In the genomic region with DNA sequence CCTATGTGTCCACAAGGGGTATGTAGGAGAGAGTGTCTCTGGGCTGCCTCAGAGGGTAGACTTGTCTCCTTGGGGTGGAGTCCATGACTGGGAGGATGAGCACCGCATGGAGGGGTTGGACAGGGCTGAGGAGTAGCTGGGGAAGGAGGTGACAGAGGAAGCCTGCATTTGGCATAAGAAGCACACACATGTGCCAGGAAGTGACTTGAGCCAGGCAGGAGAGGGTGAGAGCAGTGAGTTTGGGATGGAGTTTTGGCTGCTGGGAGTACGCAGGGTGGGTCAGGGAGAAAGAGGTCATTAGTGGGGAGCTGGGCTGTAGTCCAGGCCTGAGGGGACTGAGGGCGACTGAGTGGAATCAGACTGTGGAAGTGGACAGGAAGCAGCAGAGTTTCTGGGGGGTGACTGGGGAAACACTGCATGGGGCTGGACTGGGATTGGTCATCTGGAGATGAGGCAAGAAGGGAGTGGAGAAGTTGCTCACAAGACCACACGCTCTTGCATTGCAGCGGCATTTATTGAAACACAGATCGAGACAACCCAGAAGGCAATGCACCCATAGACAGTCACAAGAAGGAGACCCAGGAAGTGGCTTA, we compare ENCODE assay signal across 24 cellular contexts. TPM values are rescaled to one million over a fixed set of nuclear protein-coding genes. Genes with fewer than 3 reads are reported as not detected.
A peak's percentile ranks its signal among the peaks of the same experiment; 100 is the strongest.
DNase-seq lines count a peak whose midpoint lies in the region; ATAC-seq and TF ChIP-seq lines count a peak whose summit lies in the region.
"Had no signal": no experiment of that assay in that cellular context is flagged by ENCODE, and none has a peak within 500 bp of the region (broad histone marks: within the 10 kb centered on the region; RNA-seq: fewer than 3 reads in every experiment).

No MANE protein-coding gene starts in this region.

- intact Hi-C loops in spleen (cut with DNase I; ENCODE audit: low total_unique reads), result no loop called here
- intact Hi-C loops in ascending aorta (cut with DNase I), result no loop called here

- no peaks in the 10 kb centered on the region for H3K9me2 ChIP-seq in Karpas-422 (replicated peaks; ENCODE audit: insufficient read depth, low read length)

- H3K36me3 ChIP-seq in Karpas-422 (ENCODE audit: insufficient read depth, low read length), result no peaks in the 10 kb centered on the region
- H3K36me3 ChIP-seq in spleen, result no peaks in the 10 kb centered on the region
- H3K36me3 ChIP-seq in BE2C, result no peaks in the 10 kb centered on the region
- H3K36me3 ChIP-seq in ascending aorta, result no peaks in the 10 kb centered on the region
- H3K36me3 ChIP-seq: HAP-1, heart right ventricle had no signal

- H4K20me1 ChIP-seq in Karpas-422 (ENCODE audit: insufficient read depth, low read depth, low read length), result no peaks in the 10 kb centered on the region

- WGBS in spleen, 5 donors, result 60 to 75% (median 69%) methylated on average over 6 of the region's 6 CpGs

- ATAC-seq in HG03460 (IDR thresholded peaks at IDR 0.05; ENCODE audit: unreplicated experiment), result no peak
- ATAC-seq: K562, left lobe of liver, Right ventricle myocardium inferior had no signal

- TF ChIP-seq CTCF in endothelial cell (IDR thresholded peaks at IDR 0.05; ENCODE audit: unreplicated experiment) (no peak), spleen (IDR thresholded peaks at IDR 0.05 in 8 of 11, conservative IDR thresholded peaks at IDR 0.05 in 3 of 11) (no peak), BE2C (IDR thresholded peaks at IDR 0.05; ENCODE audit: low read depth, low read length) (no peak), ascending aorta (IDR thresholded peaks at IDR 0.05) (no peak)

- peak overlapping the region; percentile 78 for H3K27ac Mint-ChIP-seq in activated naive CD8-positive, alpha-beta T cell
- H3K27ac Mint-ChIP-seq in activated naive CD8-positive, alpha-beta T cell treated with anti-CD3 and anti-CD28 coated beads for 36 hours, result no peak overlapping the region
- peak overlapping the region; percentile 7 for H3K27ac Mint-ChIP-seq in endothelial cell (ENCODE audit: unreplicated experiment)

- no peaks in the 10 kb centered on the region for H3K36me3 Mint-ChIP-seq in activated naive CD8-positive, alpha-beta T cell
- H3K36me3 Mint-ChIP-seq in activated naive CD8-positive, alpha-beta T cell treated with anti-CD3 and anti-CD28 coated beads for 36 hours, result no peaks in the 10 kb centered on the region
- no peaks in the 10 kb centered on the region for H3K36me3 Mint-ChIP-seq in endothelial cell (ENCODE audit: low read depth, unreplicated experiment)
- H3K36me3 Mint-ChIP-seq: CD8-positive, alpha-beta memory T cell had no signal

- H3K27me3 ChIP-seq in Karpas-422 (ENCODE audit: low read length) (no peaks in the 10 kb centered on the region), spleen (replicated peaks in 1 of 7) (peaks cover 0 to 19% (median 0%) of the 10 kb centered on the region in 7 donors), BE2C (peaks cover 21% of the 10 kb centered on the region), ascending aorta (no peaks in the 10 kb centered on the region)

- peaks cover 27% of the 10 kb centered on the region for H3K4me1 Mint-ChIP-seq in activated naive CD8-positive, alpha-beta T cell (ENCODE audit: low read depth)
- H3K4me1 Mint-ChIP-seq in activated naive CD8-positive, alpha-beta T cell treated with anti-CD3 and anti-CD28 coated beads for 36 hours, result peaks cover 24% of the 10 kb centered on the region
- H3K4me1 Mint-ChIP-seq in endothelial cell (ENCODE audit: unreplicated experiment), result peaks cover 8% of the 10 kb centered on the region

- no peak for DNase-seq in activated naive CD8-positive, alpha-beta T cell treated with anti-CD3 and anti-CD28 coated beads for 36 hours
- DNase-seq in Karpas-422 (no peak), endothelial cell (ENCODE audit: low spot score) (no peak), spleen (peak; percentile 54), BE2C (no peak), ascending aorta (ENCODE audit: low spot score in 2 of 2) (no peak)
- DNase-seq: caudate nucleus, DMS53, heart right ventricle, NCI-H187 treated with DMSO at 0.1 percent for 48 hours, NCI-H82, small intestine had no signal

- peak overlapping the region; percentile 85 for H3K27ac ChIP-seq in Karpas-422 (ENCODE audit: low read length)
- H3K27ac ChIP-seq in spleen, result peak overlapping the region in 2 of 8 donors; percentile 4 to 14
- H3K27ac ChIP-seq in ascending aorta, result no peak overlapping the region
- H3K27ac ChIP-seq: dorsolateral prefrontal cortex, heart right ventricle had no signal

- no peaks in the 10 kb centered on the region for H3K9me3 ChIP-seq in Karpas-422 (ENCODE audit: low read length)
- H3K9me3 ChIP-seq in spleen, result no peaks in the 10 kb centered on the region
- no peaks in the 10 kb centered on the region for H3K9me3 ChIP-seq in BE2C
- H3K9me3 ChIP-seq in ascending aorta, result no peaks in the 10 kb centered on the region
- H3K9me3 ChIP-seq: HAP-1, heart right ventricle had no signal

- H3K79me2 ChIP-seq in Karpas-422 (ENCODE audit: low read length), result no peaks in the 10 kb centered on the region

- TF ChIP-seq POLR2A in spleen (IDR thresholded peaks at IDR 0.05), result no peak

- no peaks in the 10 kb centered on the region for H3K27me3 Mint-ChIP-seq in activated naive CD8-positive, alpha-beta T cell
- H3K27me3 Mint-ChIP-seq in activated naive CD8-positive, alpha-beta T cell treated with anti-CD3 and anti-CD28 coated beads for 36 hours, result no peaks in the 10 kb centered on the region
- peaks cover 12% of the 10 kb centered on the region for H3K27me3 Mint-ChIP-seq in endothelial cell (ENCODE audit: unreplicated experiment)

- peak overlapping the region; percentile 62 for H3K4me2 ChIP-seq in Karpas-422 (ENCODE audit: low read depth, low read length, poor library complexity, severe bottlenecking)

- no peaks in the 10 kb centered on the region for H3K9me3 Mint-ChIP-seq in activated naive CD8-positive, alpha-beta T cell (ENCODE audit: low read depth)
- H3K9me3 Mint-ChIP-seq in activated naive CD8-positive, alpha-beta T cell treated with anti-CD3 and anti-CD28 coated beads for 36 hours, result no peaks in the 10 kb centered on the region
- H3K9me3 Mint-ChIP-seq in endothelial cell (ENCODE audit: unreplicated experiment), result no peaks in the 10 kb centered on the region
- H3K9me3 Mint-ChIP-seq: CD8-positive, alpha-beta memory T cell had no signal

- no peak overlapping the region for H3K4me3 Mint-ChIP-seq in activated naive CD8-positive, alpha-beta T cell
- H3K4me3 Mint-ChIP-seq in activated naive CD8-positive, alpha-beta T cell treated with anti-CD3 and anti-CD28 coated beads for 36 hours, result no peak overlapping the region
- no peak overlapping the region for H3K4me3 Mint-ChIP-seq in endothelial cell (ENCODE audit: unreplicated experiment)

- peak overlapping the region; percentile 62 for H3K9ac ChIP-seq in Karpas-422 (ENCODE audit: low read length)

- peaks cover 27% of the 10 kb centered on the region for H3K4me1 ChIP-seq in Karpas-422 (ENCODE audit: low read length)
- peaks cover 5 to 23% (median 15%) of the 10 kb centered on the region in 6 donors for H3K4me1 ChIP-seq in spleen
- no peaks in the 10 kb centered on the region for H3K4me1 ChIP-seq in BE2C
- H3K4me1 ChIP-seq in ascending aorta, result no peaks in the 10 kb centered on the region
- H3K4me1 ChIP-seq: HAP-1, heart right ventricle had no signal

- no peak overlapping the region for H3K4me3 ChIP-seq in Karpas-422 (ENCODE audit: low read length)
- no peak overlapping the region for H3K4me3 ChIP-seq in spleen
- H3K4me3 ChIP-seq in BE2C (ENCODE audit: low read depth, low read length), result no peak overlapping the region
- no peak overlapping the region for H3K4me3 ChIP-seq in ascending aorta
- H3K4me3 ChIP-seq: dorsolateral prefrontal cortex, HAP-1, heart right ventricle, K562 had no signal

- no peak overlapping the region for H2AFZ ChIP-seq in Karpas-422 (ENCODE audit: low read length)

RNA-seq across cellular contexts. Expression of gene KRT85, which starts 7.7 kb away (rescaled TPM):
- total RNA-seq in activated naive CD8-positive, alpha-beta T cell treated with anti-CD3 and anti-CD28 coated beads for 36 hours, result not detected
- total RNA-seq in Karpas-422 (2014; rRNA removed; shearing (Covaris generic); ENCODE audit: low replicate concordance), result not detected in 2 replicates
- not detected for total RNA-seq in endothelial cell (ENCODE audit: unreplicated experiment)
- total RNA-seq in spleen, result under 1 TPM in 1 of 7 donors, not detected in 6; 0.52 TPM
- polyA plus RNA-seq in spleen, result not detected
- not detected for polyA plus RNA-seq in BE2C (2012; ENCODE audit: insufficient read depth, insufficient read length, low read depth)
- not detected for total RNA-seq in ascending aorta
- total RNA-seq: activated CD8-positive, alpha-beta memory T cell treated with anti-CD3 and anti-CD28 coated beads for 36 hours; CD8-positive, alpha-beta memory T cell; dorsolateral prefrontal cortex; heart right ventricle; HT-29; K562; left lobe of liver; Right ventricle myocardium inferior had no signal
- polyA plus RNA-seq: AG04450; CD8-positive, alpha-beta memory T cell; heart right ventricle; K562; small intestine had no signal

RNA-seq across cellular contexts. Expression of gene KRT84, which starts 25.8 kb away (rescaled TPM):
- not detected for total RNA-seq in activated naive CD8-positive, alpha-beta T cell treated with anti-CD3 and anti-CD28 coated beads for 36 hours
- not detected in 2 replicates for total RNA-seq in Karpas-422 (2014; rRNA removed; shearing (Covaris generic); ENCODE audit: low replicate concordance)
- total RNA-seq in endothelial cell (ENCODE audit: unreplicated experiment), result not detected
- total RNA-seq in spleen, result under 1 TPM in 1 of 7 donors, not detected in 6; 0.52 TPM
- polyA plus RNA-seq in spleen, result not detected
- not detected for polyA plus RNA-seq in BE2C (2012; ENCODE audit: insufficient read depth, insufficient read length, low read depth)
- total RNA-seq in ascending aorta, result not detected
- total RNA-seq: activated CD8-positive, alpha-beta memory T cell treated with anti-CD3 and anti-CD28 coated beads for 36 hours; CD8-positive, alpha-beta memory T cell; heart right ventricle; HT-29; K562; left lobe of liver; pulmonary artery endothelial cell; Right ventricle myocardium inferior had no signal
- polyA plus RNA-seq: AG04450; CD8-positive, alpha-beta memory T cell; heart right ventricle; K562; small intestine had no signal

RNA-seq across cellular contexts. Expression of gene KRT83, which starts 38.4 kb away (rescaled TPM):
- total RNA-seq in activated naive CD8-positive, alpha-beta T cell treated with anti-CD3 and anti-CD28 coated beads for 36 hours, result not detected
- not detected in 2 replicates for total RNA-seq in Karpas-422 (2014; rRNA removed; shearing (Covaris generic); ENCODE audit: low replicate concordance)
- total RNA-seq in endothelial cell (ENCODE audit: unreplicated experiment) (not detected), spleen (not detected), ascending aorta (not detected)
- not detected for polyA plus RNA-seq in spleen
- polyA plus RNA-seq in BE2C (2012; ENCODE audit: insufficient read depth, insufficient read length, low read depth), result not detected
- total RNA-seq: activated CD8-positive, alpha-beta memory T cell treated with anti-CD3 and anti-CD28 coated beads for 36 hours; CD8-positive, alpha-beta memory T cell; heart right ventricle; K562; left lobe of liver; pulmonary artery endothelial cell; Right ventricle myocardium inferior had no signal
- polyA plus RNA-seq: CD8-positive, alpha-beta memory T cell; heart right ventricle; K562; small intestine had no signal

RNA-seq across cellular contexts. Expression of gene KRT82, which starts 46.5 kb away (rescaled TPM):
- not detected for total RNA-seq in activated naive CD8-positive, alpha-beta T cell treated with anti-CD3 and anti-CD28 coated beads for 36 hours
- not detected in 2 replicates for total RNA-seq in Karpas-422 (2014; rRNA removed; shearing (Covaris generic); ENCODE audit: low replicate concordance)
- total RNA-seq in endothelial cell (ENCODE audit: unreplicated experiment) (not detected), spleen (not detected), ascending aorta (not detected)
- polyA plus RNA-seq in spleen, result under 1 TPM in 1 of 3 donors, not detected in 2; 0.04 TPM
- not detected for polyA plus RNA-seq in BE2C (2012; ENCODE audit: insufficient read depth, insufficient read length, low read depth)
- total RNA-seq: activated CD8-positive, alpha-beta memory T cell treated with anti-CD3 and anti-CD28 coated beads for 36 hours; CD8-positive, alpha-beta memory T cell; heart right ventricle; HT-29; K562; left lobe of liver; pulmonary artery endothelial cell; Right ventricle myocardium inferior had no signal
- polyA plus RNA-seq: AG04450; CD8-positive, alpha-beta memory T cell; heart right ventricle; K562; small intestine had no signal
